In the genomic region with DNA sequence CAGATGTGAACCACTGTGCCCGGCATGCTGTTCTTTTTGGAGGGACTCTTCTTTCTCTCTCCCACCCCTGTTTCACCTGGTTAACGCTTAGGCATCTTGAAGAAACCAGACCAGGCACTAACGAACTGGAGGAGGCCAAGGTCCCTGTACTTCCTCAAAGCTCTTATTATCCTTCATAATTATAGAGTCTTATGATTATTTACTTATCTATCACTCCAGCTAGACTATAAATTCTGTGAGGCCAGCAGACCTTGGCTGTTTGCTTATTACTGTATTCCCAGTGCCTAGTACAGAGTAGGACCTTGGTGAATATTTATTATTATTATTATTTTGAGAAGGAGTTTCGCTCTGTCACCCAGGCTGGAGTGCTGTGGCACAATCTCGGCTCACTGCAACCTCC, we compare ENCODE assay signal across 30 cellular contexts. TPM values are rescaled to one million over a fixed set of nuclear protein-coding genes. Genes with fewer than 3 reads are reported as not detected.
"Had no signal": no experiment of that assay in that cellular context is flagged by ENCODE, and none has a peak within 500 bp of the region (broad histone marks: within the 10 kb centered on the region; RNA-seq: fewer than 3 reads in every experiment).

No MANE protein-coding gene starts in this region.

- FAIRE-seq: bronchial epithelial cell, K562, TTC549 had no signal

- DNase-seq: activated CD4-positive, alpha-beta memory T cell treated with anti-CD3 and anti-CD28 coated beads, Interleukin-2, amount 10 ng/mL, durations not matched to agents 7 days and 5 days; activated CD4-positive, alpha-beta T cell treated with anti-CD3 and anti-CD28 coated beads for 1 hour; activated CD4-positive, alpha-beta T cell treated with anti-CD3 and anti-CD28 coated beads for 48 hours; activated CD4-positive, CD25-positive, alpha-beta regulatory T cell; activated CD8-positive, alpha-beta memory T cell treated with anti-CD3 and anti-CD28 coated beads for 24 hours; activated CD8-positive, alpha-beta memory T cell treated with anti-CD3 and anti-CD28 coated beads, Interleukin-2, amount 10 ng/mL, durations not matched to agents 7 days and 5 days; activated CD8-positive, alpha-beta memory T cell treated with anti-CD3 and anti-CD28 coated beads, Interleukin-2, amount 50 U/mL, for 48 hours; activated gamma-delta T cell; activated naive CD8-positive, alpha-beta T cell treated with anti-CD3 and anti-CD28 coated beads, Interleukin-2, amount 50 U/mL, for 24 hours; anterior cingulate cortex; caudate nucleus; IMR-90; NCI-H1092 treated with DMSO at 0.1 percent for 48 hours; NCI-H1417; NCI-H146; NCI-H187; NCI-H2107; NCI-H2171; NCI-H510A; NCI-H526; SHP77 had no signal

- H3K36me3 ChIP-seq: SJSA1 had no signal

- H3K9ac ChIP-seq: SK-N-SH had no signal

- H3K4me1 ChIP-seq: SJSA1 had no signal

- H3K27ac ChIP-seq: SJSA1, VCaP had no signal

- H3K9me3 ChIP-seq: SJSA1, SK-N-SH had no signal

- ATAC-seq: activated CD8-positive, alpha-beta memory T cell treated with anti-CD3 and anti-CD28 coated beads, Interleukin-2, amount 10 ng/mL, durations not matched to agents 7 days and 5 days; activated naive CD8-positive, alpha-beta T cell treated with anti-CD3 and anti-CD28 coated beads, Interleukin-2, amount 50 U/mL, for 24 hours; K562; Panc1 had no signal

- H3K27me3 ChIP-seq: SJSA1 had no signal

- H3K4me3 ChIP-seq: K562, SJSA1 had no signal

RNA-seq across cellular contexts. Expression of a gene that starts 5.8 kb away (rescaled TPM):
- total RNA-seq: activated CD8-positive, alpha-beta memory T cell treated with anti-CD3 and anti-CD28 coated beads, Interleukin-2, amount 10 ng/mL, durations not matched to agents 7 days and 5 days; IMR-90; M059J; RPMI7951; SJSA1 had no signal
- polyA plus RNA-seq: IMR-90, SK-N-SH had no signal
